Comparison of ENCODE assay signal across 17 cellular contexts in genomic region chr2:240850756-240851077, GRCh38. TPM values are rescaled to one million over a fixed set of nuclear protein-coding genes. Genes with fewer than 3 reads are reported as not detected.
DNase-seq lines count a peak whose midpoint lies in the region; ATAC-seq and TF ChIP-seq lines count a peak whose summit lies in the region.
"Had no signal": no experiment of that assay in that cellular context is flagged by ENCODE, and none has a peak within 500 bp of the region (broad histone marks: within the 10 kb centered on the region; RNA-seq: fewer than 3 reads in every experiment).

No MANE protein-coding gene starts in this region.

- peaks cover 14% of the 10 kb centered on the region for H3K36me3 Mint-ChIP-seq in WTC11
- H3K36me3 Mint-ChIP-seq in Calu3 (ENCODE audit: insufficient read depth, unreplicated experiment): peaks cover 7% of the 10 kb centered on the region

- H3K4me3 ChIP-seq in right atrium auricular region: no peak overlapping the region
- H3K4me3 ChIP-seq: A549, GM12878 had no signal

- H3K4me1 Mint-ChIP-seq in WTC11: peaks cover 12% of the 10 kb centered on the region
- peaks cover 7% of the 10 kb centered on the region for H3K4me1 Mint-ChIP-seq in Calu3 (ENCODE audit: low read depth, unreplicated experiment)

- no peaks in the 10 kb centered on the region for H3K9me3 ChIP-seq in right atrium auricular region
- H3K9me3 ChIP-seq: A549, Caco-2 had no signal

- H3K9me3 Mint-ChIP-seq in WTC11 (peaks cover 31% of the 10 kb centered on the region), Calu3 (ENCODE audit: low read depth, unreplicated experiment) (peaks cover 7% of the 10 kb centered on the region)
- H3K9me3 Mint-ChIP-seq: CD4-positive, alpha-beta T cell had no signal

- no peaks in the 10 kb centered on the region for H3K27me3 ChIP-seq in right atrium auricular region

- H3K27ac Mint-ChIP-seq in WTC11 (0 out of 2 replicates have a peak overlapping the region, but pooled peaks have one; percentile 53), Calu3 (ENCODE audit: unreplicated experiment) (no peak overlapping the region)
- H3K27ac Mint-ChIP-seq: CD4-positive, alpha-beta T cell; H9 had no signal

- H3K36me3 ChIP-seq in right atrium auricular region: no peaks in the 10 kb centered on the region

- intact Hi-C loops in Right ventricle myocardium inferior (cut with DNase I) (loop anchor here (5.0 to 10.0 kb wide), 2 partner anchors 137 to 234 kb away; no protein-coding TSS in a partner anchor), sciatic nerve (cut with DNase I) (loop anchor here (1.0 kb wide), 1 partner anchor 47 kb away; no protein-coding TSS in a partner anchor), Calu3 (cut with micrococcal nuclease; ENCODE audit: unreplicated experiment) (loop anchor here (1.0 to 2.0 kb wide), 2 partner anchors 140 to 213 kb away; no protein-coding TSS in a partner anchor)

- H3K4me1 ChIP-seq in right atrium auricular region: no peaks in the 10 kb centered on the region
- H3K4me1 ChIP-seq: A549, Caco-2 had no signal

- H3K27me3 Mint-ChIP-seq in WTC11 (ENCODE audit: low read depth) (no peaks in the 10 kb centered on the region; the same call in none of the 2 replicates), Calu3 (ENCODE audit: unreplicated experiment) (peaks cover 43% of the 10 kb centered on the region)

- BruUV-seq in Calu3 (replicated peaks; lab: Mats Ljungman, UMichigan): no TSS peak

- TF ChIP-seq CTCF in right atrium auricular region (IDR thresholded peaks at IDR 0.05) (no peak), GM10266 (IDR thresholded peaks at IDR 0.05; ENCODE audit: control insufficient read depth, insufficient read depth, low read depth, missing control alignments) (peak; percentile 17), WTC11 (IDR thresholded peaks at IDR 0.05) (no peak), Calu3 (IDR thresholded peaks at IDR 0.05; ENCODE audit: unreplicated experiment) (no peak)

- ATAC-seq in Right ventricle myocardium inferior: peak; percentile 18
- no peak for ATAC-seq in WTC11
- peak; percentile 4 for ATAC-seq in sciatic nerve

- POLR2A ChIA-PET in WTC11 (lab: Charles Lee): no interaction called here

- CTCF ChIA-PET in WTC11 (lab: Charles Lee): interaction anchor here (0.6 to 1.5 kb wide), 36 partner anchors 10 to 541 kb away, joined by 3 to 38 read pairs (median 5); partner anchors contain the start of gene PASK
- CTCF ChIA-PET in Calu3 (lab: Charles Lee): interaction anchor here (0.6 to 1.6 kb wide), 6 partner anchors 10 to 541 kb away, joined by 3 to 5 read pairs (median 4); no protein-coding TSS in a partner anchor

- no peak overlapping the region for H3K27ac ChIP-seq in right atrium auricular region
- H3K27ac ChIP-seq: 22Rv1, A549, C4-2B had no signal

- DNase-seq in Right ventricle myocardium inferior (ENCODE audit: missing footprints) (no peak), right atrium auricular region (ENCODE audit: low spot score) (no peak), GM10266 (ENCODE audit: extremely low spot score) (no peak), WTC11 (ENCODE audit: low spot score) (no peak), sciatic nerve (ENCODE audit: low spot score) (no peak), Calu3 (no peak), putamen (ENCODE audit: low spot score) (no peak)
- DNase-seq: DMS79 had no signal

- H3K4me3 Mint-ChIP-seq in WTC11: no peak overlapping the region
- H3K4me3 Mint-ChIP-seq in Calu3 (ENCODE audit: low read depth, unreplicated experiment): no peak overlapping the region
- H3K4me3 Mint-ChIP-seq: CD4-positive, alpha-beta T cell; H9 had no signal

TF ChIP-seq in WTC11, 78 proteins besides CTCF, POLR2A, EP300 and RAD21:
- no peak for TF ChIP-seq E2F1 (CRISPR knock-in tag; IDR thresholded peaks at IDR 0.05)
- TF ChIP-seq ZNF232 (CRISPR knock-in tag; IDR thresholded peaks at IDR 0.05): no peak
- no peak for TF ChIP-seq ATF3 (CRISPR knock-in tag; conservative IDR thresholded peaks at IDR 0.05)
- TF ChIP-seq TEAD1 (CRISPR knock-in tag; IDR thresholded peaks at IDR 0.05): no peak
- no peak for TF ChIP-seq MYBL2 (CRISPR knock-in tag; IDR thresholded peaks at IDR 0.05)
- TF ChIP-seq ZNF281 (CRISPR knock-in tag; IDR thresholded peaks at IDR 0.05): no peak
- TF ChIP-seq NFE2L1 (CRISPR knock-in tag; IDR thresholded peaks at IDR 0.05): no peak
- TF ChIP-seq FOXP4 (CRISPR knock-in tag; IDR thresholded peaks at IDR 0.05): no peak
- no peak for TF ChIP-seq TCF7 (CRISPR knock-in tag; IDR thresholded peaks at IDR 0.05; ENCODE audit: low read depth)
- TF ChIP-seq HMGA2 (CRISPR knock-in tag; IDR thresholded peaks at IDR 0.05): no peak
- no peak for TF ChIP-seq KAT7 (CRISPR knock-in tag; IDR thresholded peaks at IDR 0.05; ENCODE audit: borderline replicate concordance)
- no peak for TF ChIP-seq EMX1 (CRISPR knock-in tag; IDR thresholded peaks at IDR 0.05)
- no peak for TF ChIP-seq ELF4 (CRISPR knock-in tag; IDR thresholded peaks at IDR 0.05; ENCODE audit: low read depth)
- no peak for TF ChIP-seq CREM (CRISPR knock-in tag; IDR thresholded peaks at IDR 0.05)
- TF ChIP-seq USF1 (CRISPR knock-in tag; IDR thresholded peaks at IDR 0.05): no peak
- TF ChIP-seq ESRRA (CRISPR knock-in tag; IDR thresholded peaks at IDR 0.05; ENCODE audit: borderline replicate concordance): no peak
- TF ChIP-seq ATF1 (CRISPR knock-in tag; IDR thresholded peaks at IDR 0.05): no peak

RNA-seq across cellular contexts. Expression of gene AGXT, which starts 17.9 kb away (rescaled TPM):
- total RNA-seq in Right ventricle myocardium inferior (not detected), right atrium auricular region (not detected), WTC11 (2021) (0.16 to 0.37 TPM (median 0.24 TPM) in 3 replicates), sciatic nerve (not detected), Calu3 (2022) (not detected in 2 replicates)
- total RNA-seq: CD4-positive, alpha-beta T cell; Daoy; H1; H9 had no signal

RNA-seq across cellular contexts. Expression of gene KIF1A, which starts 30.7 kb away (rescaled TPM):
- total RNA-seq in Right ventricle myocardium inferior (1.5 TPM), right atrium auricular region (10 to 100 TPM; 41.8 to 43.7 TPM), WTC11 (2021) (218 to 279 TPM (median 222 TPM) in 3 replicates), sciatic nerve (123 TPM), Calu3 (2022) (280 and 298 TPM in 2 replicates)
- total RNA-seq: CD4-positive, alpha-beta T cell had no signal

RNA-seq across cellular contexts. Expression of gene MAB21L4, which starts 45.2 kb away (rescaled TPM):
- total RNA-seq in Right ventricle myocardium inferior (not detected), right atrium auricular region (under 1 TPM in 1 of 2 donors, not detected in 1; 0.31 TPM), WTC11 (2021) (not detected in 3 replicates), sciatic nerve (not detected), Calu3 (2022) (2.8 and 3.0 TPM in 2 replicates)
- total RNA-seq: CD4-positive, alpha-beta T cell; Daoy; GM12878; H1 had no signal

RNA-seq across cellular contexts. Expression of gene CROCC2, which starts 55.4 kb away (rescaled TPM):
- not detected for total RNA-seq in Right ventricle myocardium inferior
- total RNA-seq in right atrium auricular region: not detected
- not detected in 3 replicates for total RNA-seq in WTC11 (2021)
- 0.18 TPM for total RNA-seq in sciatic nerve
- not detected in 2 replicates for total RNA-seq in Calu3 (2022)
- total RNA-seq: Caco-2; CD4-positive, alpha-beta T cell; Daoy; GM12878; H1; H9 had no signal

Comparison
In these comparisons a context has a peak if more than half of its experiments do, and no peak if none do; other contexts are left out.
1. RNA of gene KIF1A, which starts 30.7 kb away (total RNA-seq): 280 to 298 TPM in Calu3, 218 to 279 TPM in WTC11, 123 TPM in sciatic nerve (single experiment) and 41.8 to 43.7 TPM in right atrium auricular region; 1.5 TPM in Right ventricle myocardium inferior (single experiment); every median in the first group is over 10 times any median in the second.